ENCODE assay signal across 22 cellular contexts in genomic region chr15:65884511-65884910, GRCh38. TPM values are rescaled to one million over a fixed set of nuclear protein-coding genes. Genes with fewer than 3 reads are reported as not detected.
A peak's percentile ranks its signal among the peaks of the same experiment; 100 is the strongest.
DNase-seq lines count a peak whose midpoint lies in the region; ATAC-seq and TF ChIP-seq lines count a peak whose summit lies in the region.
"Had no signal": no experiment of that assay in that cellular context is flagged by ENCODE, and none has a peak within 500 bp of the region (broad histone marks: within the 10 kb centered on the region; RNA-seq: fewer than 3 reads in every experiment).

No MANE protein-coding gene starts in this region.

- DNase-seq in CD4-positive, alpha-beta memory T cell: peak in 2 of 5 donors; percentile 9 to 24
- DNase-seq in HEK293T (ENCODE audit: extremely low spot score) (no peak), activated B cell treated with CpG ODN at 0.5 μM for 24 hours (no peak)
- DNase-seq in naive thymus-derived CD8-positive, alpha-beta T cell: no peak
- DNase-seq: activated CD8-positive, alpha-beta T cell treated with anti-CD3 and anti-CD28 coated beads for 36 hours; activated T-cell treated with anti-CD3 and anti-CD28 coated beads, Interleukin-2, amount 50 U/mL, for 4 hours; body of pancreas; endodermal cell; midbrain; NCI-H1417 treated with DMSO at 0.1 percent for 48 hours; NCI-H748 treated with DMSO at 0.1 percent for 48 hours; PC-3; SHP77; spleen; stimulated activated CD4-positive, alpha-beta T cell treated with anti-CD3 and anti-CD28 coated beads, Interleukin-4, amount 100 ng/mL, for 4 hours had no signal

- peaks cover 47 to 75% of the 10 kb centered on the region in 2 donors for H3K36me3 Mint-ChIP-seq in CD4-positive, alpha-beta memory T cell
- H3K36me3 Mint-ChIP-seq in activated B cell treated with CpG ODN at 0.5 μM for 24 hours (ENCODE audit: low read depth): peaks cover 79% of the 10 kb centered on the region
- peaks cover 0 to 49% (median 15%) of the 10 kb centered on the region in 3 donors for H3K36me3 Mint-ChIP-seq in naive thymus-derived CD8-positive, alpha-beta T cell

- peaks cover 47 to 85% (median 69%) of the 10 kb centered on the region in 4 donors for H3K4me1 Mint-ChIP-seq in CD4-positive, alpha-beta memory T cell
- peaks cover 65% of the 10 kb centered on the region for H3K4me1 Mint-ChIP-seq in activated B cell treated with CpG ODN at 0.5 μM for 24 hours
- H3K4me1 Mint-ChIP-seq in naive thymus-derived CD8-positive, alpha-beta T cell: peaks cover 17 to 81% (median 73%) of the 10 kb centered on the region in 4 donors

- CTCF ChIA-PET in CD4-positive, alpha-beta memory T cell (lab: Charles Lee; ENCODE audit: partially characterized antibody): no interaction called here
- CTCF ChIA-PET in HEK293T (lab: Yijun Ruan, JAX) (interaction anchor here (0.6 kb wide), 1 partner anchor 9 kb away, joined by 3 read pairs; no protein-coding TSS in a partner anchor), activated B cell treated with CpG ODN at 0.5 μM for 24 hours (lab: Charles Lee) (no interaction called here)

- H3K27me3 ChIP-seq in CD4-positive, alpha-beta memory T cell (ENCODE audit: insufficient read depth, low read length): no peaks in the 10 kb centered on the region
- H3K27me3 ChIP-seq: body of pancreas, neutrophil, spleen had no signal

- H3K4me3 ChIP-seq in CD4-positive, alpha-beta memory T cell (ENCODE audit: low read length in 2 of 2): no peak overlapping the region
- H3K4me3 ChIP-seq: body of pancreas, HAP-1, spleen had no signal

- peak overlapping the region in 2 of 8 donors; percentile 7 to 33 for H3K4me3 Mint-ChIP-seq in CD4-positive, alpha-beta memory T cell
- H3K4me3 Mint-ChIP-seq in activated B cell treated with CpG ODN at 0.5 μM for 24 hours: peak overlapping the region; percentile 24
- H3K4me3 Mint-ChIP-seq in naive thymus-derived CD8-positive, alpha-beta T cell: peak overlapping the region in 3 of 10 donors; percentile 12 to 33 (median 15)
- H3K4me3 Mint-ChIP-seq: activated CD8-positive, alpha-beta T cell treated with anti-CD3 and anti-CD28 coated beads for 36 hours; activated T-cell treated with anti-CD3 and anti-CD28 coated beads, Interleukin-2, amount 50 U/mL, for 4 hours; endodermal cell had no signal

- H3K9me3 Mint-ChIP-seq in CD4-positive, alpha-beta memory T cell: peaks cover 0 to 2% (median 0%) of the 10 kb centered on the region in 8 donors
- H3K9me3 Mint-ChIP-seq in activated B cell treated with CpG ODN at 0.5 μM for 24 hours: peaks cover 2% of the 10 kb centered on the region
- no peaks in the 10 kb centered on the region for H3K9me3 Mint-ChIP-seq in naive thymus-derived CD8-positive, alpha-beta T cell
- H3K9me3 Mint-ChIP-seq: activated CD8-positive, alpha-beta T cell treated with anti-CD3 and anti-CD28 coated beads for 36 hours; activated naive CD4-positive, alpha-beta T cell treated with anti-CD3 and anti-CD28 coated beads, Interleukin-2, amount 50 U/mL, for 72 hours; activated T-cell treated with anti-CD3 and anti-CD28 coated beads, Interleukin-2, amount 50 U/mL, for 4 hours; endodermal cell had no signal

- ATAC-seq in activated B cell treated with CpG ODN at 0.5 μM for 24 hours (ENCODE audit: low read depth) (peak; percentile 75), HG03039 (IDR thresholded peaks at IDR 0.05; ENCODE audit: unreplicated experiment) (no peak), HG02642 (IDR thresholded peaks at IDR 0.05; ENCODE audit: poor library complexity, unreplicated experiment) (no peak), GM21528 (IDR thresholded peaks at IDR 0.05; ENCODE audit: low FRiP score, unreplicated experiment) (no peak)
- ATAC-seq in naive thymus-derived CD8-positive, alpha-beta T cell: peak in 1 of 2 donors; percentile 2
- ATAC-seq: activated CD8-positive, alpha-beta T cell treated with anti-CD3 and anti-CD28 coated beads for 36 hours; activated naive CD4-positive, alpha-beta T cell treated with anti-CD3 and anti-CD28 coated beads, Interleukin-2, amount 50 U/mL, for 72 hours; activated T-cell treated with anti-CD3 and anti-CD28 coated beads, Interleukin-2, amount 50 U/mL, for 4 hours; body of pancreas; PC-3 had no signal

- peaks cover 74% of the 10 kb centered on the region for H3K4me1 ChIP-seq in CD4-positive, alpha-beta memory T cell (ENCODE audit: insufficient read depth, low read length)
- H3K4me1 ChIP-seq: body of pancreas had no signal

- H3K27ac Mint-ChIP-seq in CD4-positive, alpha-beta memory T cell: peak overlapping the region; percentile 17 to 83 (median 59)
- peak overlapping the region; percentile 70 for H3K27ac Mint-ChIP-seq in activated B cell treated with CpG ODN at 0.5 μM for 24 hours
- H3K27ac Mint-ChIP-seq in naive thymus-derived CD8-positive, alpha-beta T cell: peak overlapping the region; percentile 18 to 91 (median 80)
- H3K27ac Mint-ChIP-seq: endodermal cell had no signal

- POLR2A ChIA-PET in CD4-positive, alpha-beta memory T cell (lab: Charles Lee; ENCODE audit: partially characterized antibody): interaction anchor here (1.6 kb wide), 1 partner anchor 15 kb away, joined by 6 read pairs; the partner anchor contains the start of gene RAB11A
- POLR2A ChIA-PET in HEK293T (lab: Yijun Ruan, JAX) (no interaction called here), activated B cell treated with CpG ODN at 0.5 μM for 24 hours (lab: Charles Lee) (interaction anchor here (0.6 to 1.5 kb wide), 7 partner anchors 9 to 699 kb away, joined by 3 to 9 read pairs (median 5); partner anchors contain the start of gene CLPX)
- POLR2A ChIA-PET in naive thymus-derived CD8-positive, alpha-beta T cell (lab: Charles Lee): interaction anchor here (0.7 to 1.4 kb wide), 3 partner anchors 12 to 16 kb away, joined by 3 to 5 read pairs (median 4); partner anchors contain the start of gene RAB11A

- no peaks in the 10 kb centered on the region for H3K9me3 ChIP-seq in CD4-positive, alpha-beta memory T cell (ENCODE audit: control insufficient read depth in 1 of 2, low read length in 2 of 2)
- H3K9me3 ChIP-seq: body of pancreas, HAP-1, neutrophil, spleen had no signal

- no peaks in the 10 kb centered on the region for H3K27me3 Mint-ChIP-seq in CD4-positive, alpha-beta memory T cell
- H3K27me3 Mint-ChIP-seq in activated B cell treated with CpG ODN at 0.5 μM for 24 hours: no peaks in the 10 kb centered on the region
- no peaks in the 10 kb centered on the region for H3K27me3 Mint-ChIP-seq in naive thymus-derived CD8-positive, alpha-beta T cell
- H3K27me3 Mint-ChIP-seq: activated CD8-positive, alpha-beta T cell treated with anti-CD3 and anti-CD28 coated beads for 36 hours had no signal

- peaks cover 38% of the 10 kb centered on the region for H3K36me3 ChIP-seq in CD4-positive, alpha-beta memory T cell (ENCODE audit: insufficient read depth, low read length)

- H3K27ac ChIP-seq in CD4-positive, alpha-beta memory T cell (ENCODE audit: low read depth, low read length): no peak overlapping the region
- H3K27ac ChIP-seq: body of pancreas, neutrophil, VCaP had no signal

- intact Hi-C loops in CD4-positive, alpha-beta memory T cell (cut with micrococcal nuclease): no loop called here
- intact Hi-C loops in activated B cell treated with CpG ODN at 0.5 μM for 24 hours (cut with micrococcal nuclease): loop anchor here (1.0 kb wide), 1 partner anchor 15 kb away; the partner anchor contains the start of gene RAB11A

- TF ChIP-seq CTCF in activated B cell treated with CpG ODN at 0.5 μM for 24 hours (IDR thresholded peaks at IDR 0.05): no peak

TF ChIP-seq in HEK293T, 16 proteins besides CTCF, POLR2A, EP300 and RAD21:
- TF ChIP-seq HDGF (IDR thresholded peaks at IDR 0.05; ENCODE audit: borderline replicate concordance): no peak
- TF ChIP-seq ZNF384 (IDR thresholded peaks at IDR 0.05): peak; percentile 55; the same call in 1 of the 2 replicates
- TF ChIP-seq PKNOX1 (IDR thresholded peaks at IDR 0.05): peak; percentile 61

RNA-seq across cellular contexts. Expression of gene RAB11A, which starts 15.2 kb away (rescaled TPM):
- 10 to 100 TPM; 84.7 to 95.8 TPM for total RNA-seq in CD4-positive, alpha-beta memory T cell
- 100 to 1,000 TPM; 247 to 265 TPM for polyA plus RNA-seq in CD4-positive, alpha-beta memory T cell
- 98.2 and 104 TPM in 2 replicates for total RNA-seq in activated B cell treated with CpG ODN at 0.5 μM for 24 hours
- total RNA-seq in naive thymus-derived CD8-positive, alpha-beta T cell: 10 to 100 TPM; 75.9 to 76.9 TPM
- polyA plus RNA-seq in naive thymus-derived CD8-positive, alpha-beta T cell: 100 to 1,000 TPM; 186 to 204 (median 186) TPM
